ENCODE assay signal across 27 cellular contexts in the genomic region with DNA sequence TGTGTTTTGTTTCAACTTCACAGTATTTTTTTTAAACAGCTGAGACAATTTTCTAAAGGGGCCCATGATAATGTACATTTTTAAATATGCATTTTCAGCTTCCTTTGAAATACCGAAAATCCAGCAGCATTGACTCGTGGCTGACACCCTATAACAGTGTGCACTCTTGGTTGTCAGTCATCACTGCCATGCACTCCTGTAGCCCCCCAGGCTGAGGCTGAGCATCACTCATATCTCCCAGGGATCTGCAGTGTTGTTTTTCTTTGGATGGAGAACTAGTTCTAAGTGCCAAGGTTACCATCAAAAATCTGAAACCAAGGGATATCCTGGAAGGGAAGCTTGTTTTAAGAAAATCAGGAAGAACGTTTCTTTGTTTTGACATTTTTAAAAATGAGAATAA.
"Had no signal": no experiment of that assay in that cellular context is flagged by ENCODE, and none has a peak within 500 bp of the region (broad histone marks: within the 10 kb centered on the region; RNA-seq: fewer than 3 reads in every experiment).

No MANE protein-coding gene starts in this region.

- H3K4me1 ChIP-seq: ascending aorta, gastrocnemius medialis, left ventricle myocardium inferior, pancreas, psoas muscle had no signal

- DNase-seq: activated B cell treated with CpG ODN at 0.5 μM for 24 hours; activated CD4-positive, alpha-beta T cell treated with anti-CD3 and anti-CD28 coated beads, Interleukin-2, amount 50 U/mL, for 4 hours; activated CD8-positive, alpha-beta memory T cell treated with anti-CD3 and anti-CD28 coated beads for 24 hours; activated gamma-delta T cell; activated naive CD4-positive, alpha-beta T cell treated with anti-CD3 and anti-CD28 coated beads, Interleukin-2, amount 10 ng/mL, durations not matched to agents 7 days and 5 days; activated naive CD8-positive, alpha-beta T cell treated with anti-CD3 and anti-CD28 coated beads, Interleukin-2, amount 10 ng/mL, durations not matched to agents 7 days and 5 days; brain microvascular endothelial cell; dorsolateral prefrontal cortex; effector memory CD4-positive, alpha-beta T cell; erythroblast; gastrocnemius medialis; glutamatergic neuron; islet precursor cell; left ventricle myocardium inferior; nephron progenitor cell; pancreas; psoas muscle; stimulated activated CD4-positive, alpha-beta T cell treated with anti-CD3 and anti-CD28 coated beads, Interleukin-15, amount 100 ng/mL, for 24 hours; stimulated activated naive CD4-positive, alpha-beta T cell treated with Interleukin-2 at 50 U/mL for 16 hours had no signal

- H3K36me3 ChIP-seq: ascending aorta, brain microvascular endothelial cell, gastrocnemius medialis, left ventricle myocardium inferior, neutrophil, pancreas, thoracic aorta had no signal

- H3K9me3 Mint-ChIP-seq: activated B cell treated with CpG ODN at 0.5 μM for 24 hours; activated naive CD4-positive, alpha-beta T cell treated with anti-CD3 and anti-CD28 coated beads, Interleukin-2, amount 10 ng/mL, durations not matched to agents 7 days and 5 days; activated naive CD8-positive, alpha-beta T cell treated with anti-CD3 and anti-CD28 coated beads, Interleukin-2, amount 10 ng/mL, durations not matched to agents 7 days and 5 days; T-helper 2 cell treated with Interferon-gamma antibody and Interleukin-4, amounts not matched to agents 5 μg/mL and 100 μg/mL, for 36 hours had no signal

- H3K79me2 ChIP-seq: hepatocyte had no signal

- H3K27ac Mint-ChIP-seq: activated B cell treated with CpG ODN at 0.5 μM for 24 hours; activated naive CD4-positive, alpha-beta T cell treated with anti-CD3 and anti-CD28 coated beads, Interleukin-2, amount 10 ng/mL, durations not matched to agents 7 days and 5 days; activated naive CD8-positive, alpha-beta T cell treated with anti-CD3 and anti-CD28 coated beads, Interleukin-2, amount 10 ng/mL, durations not matched to agents 7 days and 5 days; nephron progenitor cell; T-helper 2 cell treated with Interferon-gamma antibody and Interleukin-4, amounts not matched to agents 5 μg/mL and 100 μg/mL, for 36 hours; type B pancreatic cell had no signal

- H3K27me3 Mint-ChIP-seq: activated B cell treated with CpG ODN at 0.5 μM for 24 hours; activated naive CD4-positive, alpha-beta T cell treated with anti-CD3 and anti-CD28 coated beads, Interleukin-2, amount 10 ng/mL, durations not matched to agents 7 days and 5 days; type B pancreatic cell had no signal

- H3K9me3 ChIP-seq: ascending aorta, gastrocnemius medialis, neutrophil, pancreas, psoas muscle, thoracic aorta had no signal

- H3K4me2 ChIP-seq: hepatocyte had no signal

- H3K27ac ChIP-seq: ascending aorta, brain microvascular endothelial cell, dorsolateral prefrontal cortex, gastrocnemius medialis, hepatocyte, left ventricle myocardium inferior, neutrophil, pancreas, psoas muscle, thoracic aorta had no signal

- H3K36me3 Mint-ChIP-seq: activated naive CD4-positive, alpha-beta T cell treated with anti-CD3 and anti-CD28 coated beads, Interleukin-2, amount 10 ng/mL, durations not matched to agents 7 days and 5 days; activated naive CD8-positive, alpha-beta T cell treated with anti-CD3 and anti-CD28 coated beads, Interleukin-2, amount 10 ng/mL, durations not matched to agents 7 days and 5 days; type B pancreatic cell had no signal

- H3K4me3 ChIP-seq: ascending aorta, coronary artery, dorsolateral prefrontal cortex, gastrocnemius medialis, hepatocyte, left ventricle myocardium inferior, lung, pancreas, psoas muscle, thoracic aorta had no signal

- H2AFZ ChIP-seq: hepatocyte had no signal

- H3K4me3 Mint-ChIP-seq: activated B cell treated with CpG ODN at 0.5 μM for 24 hours; activated naive CD4-positive, alpha-beta T cell treated with anti-CD3 and anti-CD28 coated beads, Interleukin-2, amount 10 ng/mL, durations not matched to agents 7 days and 5 days; activated naive CD8-positive, alpha-beta T cell treated with anti-CD3 and anti-CD28 coated beads, Interleukin-2, amount 10 ng/mL, durations not matched to agents 7 days and 5 days; nephron progenitor cell; T-helper 2 cell treated with Interferon-gamma antibody and Interleukin-4, amounts not matched to agents 5 μg/mL and 100 μg/mL, for 36 hours; type B pancreatic cell had no signal

- ATAC-seq: gastrocnemius medialis, pancreas, psoas muscle had no signal

- H3K27me3 ChIP-seq: ascending aorta, brain microvascular endothelial cell, dorsolateral prefrontal cortex, gastrocnemius medialis, hepatocyte, pancreas had no signal
